Comparison of ENCODE assay signal across 11 cellular contexts in the genomic region with DNA sequence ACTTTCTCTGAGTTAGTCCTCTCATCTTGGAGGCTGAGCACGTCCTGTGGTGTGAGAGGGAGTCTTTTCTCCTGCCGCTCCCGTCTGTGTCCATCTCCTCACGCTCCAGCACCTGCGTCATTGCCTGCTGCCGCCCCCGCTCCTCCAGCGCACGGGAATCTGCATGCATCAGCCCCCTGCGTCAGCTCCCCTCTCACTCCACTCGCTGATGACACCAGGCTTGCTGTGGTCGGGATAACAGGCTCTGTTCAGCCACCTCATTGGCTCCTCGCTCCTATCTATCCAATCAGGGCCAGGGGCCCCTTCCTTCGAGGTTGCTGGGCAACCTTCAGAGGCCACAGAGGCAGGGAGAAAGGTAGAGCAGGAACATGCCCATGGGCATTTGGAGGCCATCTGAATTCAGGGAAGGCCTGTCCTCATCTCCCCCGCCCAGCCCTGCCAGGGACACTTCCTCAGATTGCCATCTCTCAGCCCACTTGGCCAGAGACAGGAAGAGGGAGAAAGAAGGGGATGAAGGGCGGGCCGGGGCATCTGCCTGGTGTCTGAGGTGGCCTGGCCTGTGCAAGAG. TPM values are rescaled to one million over a fixed set of nuclear protein-coding genes. Genes with fewer than 3 reads are reported as not detected.
DNase-seq lines count a peak whose midpoint lies in the region; ATAC-seq, FAIRE-seq and TF ChIP-seq lines count a peak whose summit lies in the region.
"Had no signal": no experiment of that assay in that cellular context is flagged by ENCODE, and none has a peak within 500 bp of the region (broad histone marks: within the 10 kb centered on the region; RNA-seq: fewer than 3 reads in every experiment).

No MANE protein-coding gene starts in this region.

- CTCF ChIA-PET in SK-N-SH (lab: Yijun Ruan, JAX) = interaction anchor here (2.4 to 4.2 kb wide), 3 partner anchors 7 to 19 kb away, joined by 7 to 71 read pairs (median 24); no protein-coding TSS in a partner anchor

- ATAC-seq in GM21360 (IDR thresholded peaks at IDR 0.05; ENCODE audit: unreplicated experiment) (no peak), GM19324 (IDR thresholded peaks at IDR 0.05; ENCODE audit: low FRiP score, unreplicated experiment) (no peak)

- H2AFZ ChIP-seq in SK-N-SH (ENCODE audit: low read depth) (no peak overlapping the region), hepatocyte (no peak overlapping the region)

- H3K9me2 ChIP-seq in SK-N-SH (no peaks in the 10 kb centered on the region), hepatocyte (replicated peaks; ENCODE audit: insufficient read depth) (no peaks in the 10 kb centered on the region)

- no peak for TF ChIP-seq CTCF in SK-N-SH (IDR thresholded peaks at IDR 0.05)
- no peak for TF ChIP-seq CTCF in hepatocyte (IDR thresholded peaks at IDR 0.05; ENCODE audit: poor library complexity)

- H3K79me2 ChIP-seq in SK-N-SH (ENCODE audit: insufficient read depth) (no peaks in the 10 kb centered on the region), hepatocyte (no peaks in the 10 kb centered on the region)

- peak in 1 of 2 experiments; percentile 43; a peak in 1 of 4 replicates for TF ChIP-seq EP300 in SK-N-SH (IDR thresholded peaks at IDR 0.05; ENCODE audit: borderline replicate concordance in 1 of 2, low read depth in 1 of 2, low read length in 1 of 2)

- H3K4me2 ChIP-seq in SK-N-SH = no peak overlapping the region
- peak overlapping the region; percentile 49 for H3K4me2 ChIP-seq in hepatocyte

- H3K4me3 ChIP-seq in SK-N-SH (ENCODE audit: low read depth in 2 of 2, low read length in 1 of 2) (peak overlapping the region in 1 of 2 experiments; percentile 14; a peak in 1 of 4 replicates), hepatocyte (no peak overlapping the region)

- no peak for TF ChIP-seq POLR2A in GM12891 (IDR thresholded peaks at IDR 0.05; ENCODE audit: low read depth, low read length)

- H3K36me3 ChIP-seq in SK-N-SH (replicated peaks in 1 of 2; ENCODE audit: control insufficient read depth in 1 of 2, insufficient read depth in 2 of 2, low read length in 1 of 2) (no peaks in the 10 kb centered on the region), hepatocyte (replicated peaks; ENCODE audit: insufficient read depth, low read depth) (no peaks in the 10 kb centered on the region)

- peaks cover 4% of the 10 kb centered on the region for H3F3A ChIP-seq in SK-N-SH (replicated peaks; ENCODE audit: insufficient read depth)

- POLR2A ChIA-PET in SK-N-SH (lab: Yijun Ruan, JAX) = interaction anchor here (1.0 kb wide), 1 partner anchor 600 kb away, joined by 4 read pairs; no protein-coding TSS in a partner anchor

- H3K9me3 ChIP-seq in SK-N-SH = no peaks in the 10 kb centered on the region
- no peaks in the 10 kb centered on the region for H3K9me3 ChIP-seq in hepatocyte (ENCODE audit: low read depth)

- FAIRE-seq in GM12891 (lab: Jason Lieb, UNC) = no peak
- FAIRE-seq: G401.6 had no signal

- H3K27me3 ChIP-seq in SK-N-SH (ENCODE audit: insufficient read depth) (no peaks in the 10 kb centered on the region; the same call in 1 of the 2 replicates), hepatocyte (no peaks in the 10 kb centered on the region)

- H3K9ac ChIP-seq in SK-N-SH = no peak overlapping the region

- 45% methylated on average over 17 of the region's 17 CpGs for WGBS in SK-N-SH (ENCODE audit: low lambda C conversion rate)
- 35% methylated on average over 16 of the region's 17 CpGs for WGBS in hepatocyte (ENCODE audit: low lambda C conversion rate, missing lambda C conversion rate)

- DNase-seq in DMS53 (lab: John Stamatoyannopoulos, UW) (peak; percentile 49), DMS53 treated with DMSO at 0.1 percent for 48 hours (lab: John Stamatoyannopoulos, UW; ENCODE audit: unreplicated experiment) (no peak), SK-N-SH (peak; percentile 81), hepatocyte (ENCODE audit: low spot score) (peak; percentile 73), retina (peak; percentile 67), GM12891 (ENCODE audit: insufficient read length, low spot score) (no peak)
- DNase-seq: activated CD4-positive, alpha-beta T cell treated with anti-CD3 and anti-CD28 coated beads, Interleukin-2, amount 50 U/mL, for 48 hours; NCI-H2107 had no signal

- no peak for TF ChIP-seq RAD21 in SK-N-SH (IDR thresholded peaks at IDR 0.05; ENCODE audit: low read length)

- H3K4me1 ChIP-seq in SK-N-SH (ENCODE audit: control insufficient read depth in 1 of 2, insufficient read depth in 2 of 2, low read depth in 1 of 2, low read length in 1 of 2) (peaks cover 6 to 32% of the 10 kb centered on the region in 2 experiments; a peak in 2 of 4 replicates), hepatocyte (ENCODE audit: insufficient read depth) (peaks cover 5% of the 10 kb centered on the region)

- H3K27ac ChIP-seq in SK-N-SH (ENCODE audit: low read depth in 2 of 2, low read length in 1 of 2) (peak overlapping the region in 1 of 2 experiments; percentile 75; a peak in 2 of 4 replicates), hepatocyte (peak overlapping the region; percentile 24)

- no peaks in the 10 kb centered on the region for H4K20me1 ChIP-seq in SK-N-SH (ENCODE audit: insufficient read depth)
- no peaks in the 10 kb centered on the region for H4K20me1 ChIP-seq in hepatocyte (ENCODE audit: insufficient read depth, poor library complexity, severe bottlenecking)

TF ChIP-seq in SK-N-SH, 30 proteins besides CTCF, POLR2A, EP300 and RAD21:
- TF ChIP-seq GATA2 (CRISPR knock-in tag; IDR thresholded peaks at IDR 0.05) (peak; percentile 68), RFX5 (IDR thresholded peaks at IDR 0.05; ENCODE audit: low read length) (peak; percentile 95), EZH2phosphoT487 (IDR thresholded peaks at IDR 0.05; ENCODE audit: borderline replicate concordance, low read depth) (no peak)

TF ChIP-seq in GM12891, 5 proteins besides CTCF, POLR2A, EP300 and RAD21:
- TF ChIP-seq PAX5 (IDR thresholded peaks at IDR 0.05; ENCODE audit: insufficient read depth, low read length, severe bottlenecking) (no peak), SPI1 (IDR thresholded peaks at IDR 0.05; ENCODE audit: low read depth, low read length) (no peak), TAF1 (IDR thresholded peaks at IDR 0.05; ENCODE audit: low read depth, low read length) (no peak), POU2F2 (IDR thresholded peaks at IDR 0.05; ENCODE audit: low read depth, low read length) (no peak), POLR2AphosphoS5 (IDR thresholded peaks at IDR 0.05; ENCODE audit: low read depth, low read length) (no peak)
TF ChIP-seq in GM12891: peak in this region for 0.

RNA-seq across cellular contexts. Expression of gene ZNF185, which starts 9.3 kb away (rescaled TPM):
- polyA plus RNA-seq in SK-N-SH (2012; rRNA removed) (10.3 and 10.6 TPM in 2 replicates), hepatocyte (18.1 and 18.3 TPM in 2 replicates)
- polyA plus RNA-seq in SK-N-SH (2012; cell fraction: cytosol; rRNA removed) = 5.9 and 7.3 TPM in 2 replicates
- polyA plus RNA-seq in SK-N-SH (2012; cell fraction: nucleus; rRNA removed) = 18.4 and 23.2 TPM in 2 replicates
- 10.6 and 10.8 TPM in 2 replicates for total RNA-seq in hepatocyte
- polyA plus RNA-seq in GM12891 (2012; ENCODE audit: low read depth, missing spikeins) = 0.58 TPM

Comparison
In these comparisons a context has a peak if more than half of its experiments do, and no peak if none do; other contexts are left out.
1. DNase-seq: peak in DMS53 (single experiment), SK-N-SH (single experiment), hepatocyte (single experiment) and retina (single experiment); none in DMS53 treated with DMSO at 0.1 percent for 48 hours (single experiment) and GM12891 (single experiment).